In genomic region chr4:147942729-147943128, GRCh38 we compare ENCODE assay signal across 9 cellular contexts.
DNase-seq lines count a peak whose midpoint lies in the region; ATAC-seq and FAIRE-seq lines count a peak whose summit lies in the region.
"Had no signal": no experiment of that assay in that cellular context is flagged by ENCODE, and none has a peak within 500 bp of the region (broad histone marks: within the 10 kb centered on the region; RNA-seq: fewer than 3 reads in every experiment).

No MANE protein-coding gene starts in this region.

- no peaks in the 10 kb centered on the region for H3K9me3 Mint-ChIP-seq in dendritic cell treated with granulocyte-macrophage colony-stimulating factor and Interleukin-4, amounts not matched to agents 40 ng/mL and 50 ng/mL, for 4 days

- peaks cover 93% of the 10 kb centered on the region for H3K36me3 Mint-ChIP-seq in dendritic cell treated with granulocyte-macrophage colony-stimulating factor and Interleukin-4, amounts not matched to agents 40 ng/mL and 50 ng/mL, for 4 days (ENCODE audit: low read depth)

- peaks cover 20% of the 10 kb centered on the region for H3K4me1 Mint-ChIP-seq in dendritic cell treated with granulocyte-macrophage colony-stimulating factor and Interleukin-4, amounts not matched to agents 40 ng/mL and 50 ng/mL, for 4 days (ENCODE audit: low read depth)

- ATAC-seq in GM19467 (IDR thresholded peaks at IDR 0.05; ENCODE audit: unreplicated experiment) (peak; percentile 39), HG03139 (IDR thresholded peaks at IDR 0.05; ENCODE audit: unreplicated experiment) (peak; percentile 34)

- intact Hi-C loops in dendritic cell treated with granulocyte-macrophage colony-stimulating factor and Interleukin-4, amounts not matched to agents 40 ng/mL and 50 ng/mL, for 4 days (cut with micrococcal nuclease), result no loop called here

- H3K27me3 Mint-ChIP-seq in dendritic cell treated with granulocyte-macrophage colony-stimulating factor and Interleukin-4, amounts not matched to agents 40 ng/mL and 50 ng/mL, for 4 days, result no peaks in the 10 kb centered on the region

- H3K4me3 Mint-ChIP-seq in dendritic cell treated with granulocyte-macrophage colony-stimulating factor and Interleukin-4, amounts not matched to agents 40 ng/mL and 50 ng/mL, for 4 days, result no peak overlapping the region

- FAIRE-seq in GM19239 (lab: Jason Lieb, UNC), result no peak

- H3K27ac Mint-ChIP-seq in dendritic cell treated with granulocyte-macrophage colony-stimulating factor and Interleukin-4, amounts not matched to agents 40 ng/mL and 50 ng/mL, for 4 days, result peak overlapping the region; percentile 12

- DNase-seq in D341Med (ENCODE audit: low spot score), result peak; percentile 59
- no peak for DNase-seq in SIG-M5 (lab: John Stamatoyannopoulos, UW)
- DNase-seq in HuH-7.5 (ENCODE audit: low spot score), result no peak
- DNase-seq in SKM-1 treated with dmso at 0.1 percent for 144 hours (lab: John Stamatoyannopoulos, UW; ENCODE audit: unreplicated experiment), result no peak
- no peak for DNase-seq in GM19239 (ENCODE audit: insufficient read length, low spot score)
- DNase-seq: DND-41 had no signal
